8 cellular contexts compared by ENCODE assay signal in genomic region chr16:2969545-2970521, GRCh38. TPM values are rescaled to one million over a fixed set of nuclear protein-coding genes. Genes with fewer than 3 reads are reported as not detected.
A peak's percentile ranks its signal among the peaks of the same experiment; 100 is the strongest.
DNase-seq lines count a peak whose midpoint lies in the region; ATAC-seq, FAIRE-seq and TF ChIP-seq lines count a peak whose summit lies in the region.

No MANE protein-coding gene starts in this region.

- H3K27me3 Mint-ChIP-seq in activated T-helper 1 cell treated with anti-CD3 and anti-CD28 coated beads, Interleukin-12 subunit alpha, Interleukin-12 subunit beta, Interleukin-2, Interleukin-4 antibody, amounts not matched to agents 30 ng/mL and 10 ng/mL and 1 ng/mL, durations not matched to agents 14 hours and 24 hours and 36 hours (ENCODE audit: insufficient read depth), result peaks cover 13% of the 10 kb centered on the region
- peaks cover 16% of the 10 kb centered on the region for H3K27me3 Mint-ChIP-seq in nephron (ENCODE audit: low read depth)

- H3K4me3 Mint-ChIP-seq in activated T-helper 1 cell treated with anti-CD3 and anti-CD28 coated beads, Interleukin-12 subunit alpha, Interleukin-12 subunit beta, Interleukin-2, Interleukin-4 antibody, amounts not matched to agents 30 ng/mL and 10 ng/mL and 1 ng/mL, durations not matched to agents 14 hours and 24 hours and 36 hours, result peak overlapping the region; percentile 78
- peak overlapping the region; percentile 75 to 82 (median 82) for H3K4me3 Mint-ChIP-seq in nephron

- intact Hi-C loops in activated T-helper 1 cell treated with anti-CD3 and anti-CD28 coated beads, Interleukin-12 subunit alpha, Interleukin-12 subunit beta, Interleukin-2, Interleukin-4 antibody, amounts not matched to agents 30 ng/mL and 10 ng/mL and 1 ng/mL, durations not matched to agents 14 hours and 24 hours and 36 hours (cut with micrococcal nuclease), result loop anchor here (2.0 to 5.0 kb wide), 5 partner anchors 13 to 977 kb away; partner anchors contain the start of genes FLYWCH2 and HCFC1R1

- peak overlapping the region; percentile 61 for H3K4me3 ChIP-seq in AG04449 (ENCODE audit: low read depth, low read length)
- peak overlapping the region; percentile 48 to 94 (median 76) for H3K4me3 ChIP-seq in Peyer's patch
- peak overlapping the region; percentile 69 for H3K4me3 ChIP-seq in fibroblast of the aortic adventitia (ENCODE audit: low read depth, low read length)

- CTCF ChIA-PET in AG04449 (lab: Yijun Ruan, JAX), result interaction anchor here (0.9 to 1.9 kb wide), 6 partner anchors 8 to 53 kb away, joined by 3 to 12 read pairs (median 6); no protein-coding TSS in a partner anchor

- H3K4me1 ChIP-seq in Peyer's patch, result peaks cover 7 to 48% (median 29%) of the 10 kb centered on the region in 4 donors

- DNase-seq in AG04449 (ENCODE audit: low read depth, low spot score) (no peak), GM18507 (ENCODE audit: extremely low spot score, insufficient read length, low read depth) (peak; percentile 61), Peyer's patch (peak; percentile 61 to 82 (median 76)), fibroblast of the aortic adventitia (ENCODE audit: low read depth) (peak; percentile 16), superior temporal gyrus (ENCODE audit: extremely low spot score) (peak; percentile 67)
- DNase-seq in activated T-helper 1 cell treated with anti-CD3 and anti-CD28 coated beads, Interleukin-12 subunit alpha, Interleukin-12 subunit beta, Interleukin-2, Interleukin-4 antibody, amounts not matched to agents 30 ng/mL and 10 ng/mL and 1 ng/mL, durations not matched to agents 14 hours and 24 hours and 36 hours (ENCODE audit: low spot score), result peak; percentile 79

- H3K27me3 ChIP-seq in Peyer's patch, result peaks cover 8 to 30% of the 10 kb centered on the region in 2 donors

- H3K27ac ChIP-seq in Peyer's patch, result peak overlapping the region; percentile 45 to 76 (median 64)

- no peak for TF ChIP-seq POLR2A in Peyer's patch (IDR thresholded peaks at IDR 0.05)

- POLR2A ChIA-PET in AG04449 (lab: Yijun Ruan, JAX), result interaction anchor here (0.9 kb wide), 1 partner anchor 51 kb away, joined by 3 read pairs; the partner anchor contains the start of gene TNFRSF12A

- H3K4me1 Mint-ChIP-seq in activated T-helper 1 cell treated with anti-CD3 and anti-CD28 coated beads, Interleukin-12 subunit alpha, Interleukin-12 subunit beta, Interleukin-2, Interleukin-4 antibody, amounts not matched to agents 30 ng/mL and 10 ng/mL and 1 ng/mL, durations not matched to agents 14 hours and 24 hours and 36 hours (ENCODE audit: low read depth), result peaks cover 22% of the 10 kb centered on the region
- H3K4me1 Mint-ChIP-seq in nephron, result peaks cover 19% of the 10 kb centered on the region

- peak; percentile 50 for FAIRE-seq in GM18507 (lab: Jason Lieb, UNC)

- H3K9me3 ChIP-seq in Peyer's patch, result no peaks in the 10 kb centered on the region

- H3K9me3 Mint-ChIP-seq in activated T-helper 1 cell treated with anti-CD3 and anti-CD28 coated beads, Interleukin-12 subunit alpha, Interleukin-12 subunit beta, Interleukin-2, Interleukin-4 antibody, amounts not matched to agents 30 ng/mL and 10 ng/mL and 1 ng/mL, durations not matched to agents 14 hours and 24 hours and 36 hours, result no peaks in the 10 kb centered on the region
- H3K9me3 Mint-ChIP-seq in nephron, result no peaks in the 10 kb centered on the region

- no peak overlapping the region for H3K27ac Mint-ChIP-seq in activated T-helper 1 cell treated with anti-CD3 and anti-CD28 coated beads, Interleukin-12 subunit alpha, Interleukin-12 subunit beta, Interleukin-2, Interleukin-4 antibody, amounts not matched to agents 30 ng/mL and 10 ng/mL and 1 ng/mL, durations not matched to agents 14 hours and 24 hours and 36 hours
- H3K27ac Mint-ChIP-seq in nephron, result no peak overlapping the region

- no peaks in the 10 kb centered on the region for H3K36me3 ChIP-seq in Peyer's patch

- ATAC-seq in HG03469 (IDR thresholded peaks at IDR 0.05; ENCODE audit: unreplicated experiment), result peak; percentile 26

- TF ChIP-seq CTCF in AG04449 (IDR thresholded peaks at IDR 0.05; ENCODE audit: insufficient read depth, low read length, missing control alignments) (peak; percentile 68), Peyer's patch (IDR thresholded peaks at IDR 0.05) (peak; percentile 29 to 48 (median 35)), fibroblast of the aortic adventitia (IDR thresholded peaks at IDR 0.05; ENCODE audit: insufficient read depth, low read length) (peak; percentile 37), nephron (IDR thresholded peaks at IDR 0.05; ENCODE audit: unreplicated experiment in 3 of 3) (peak; percentile 17 to 25 (median 17))

- H3K36me3 Mint-ChIP-seq in activated T-helper 1 cell treated with anti-CD3 and anti-CD28 coated beads, Interleukin-12 subunit alpha, Interleukin-12 subunit beta, Interleukin-2, Interleukin-4 antibody, amounts not matched to agents 30 ng/mL and 10 ng/mL and 1 ng/mL, durations not matched to agents 14 hours and 24 hours and 36 hours (ENCODE audit: low read depth), result peaks cover 11% of the 10 kb centered on the region
- H3K36me3 Mint-ChIP-seq in nephron (ENCODE audit: low read depth), result no peaks in the 10 kb centered on the region

RNA-seq across cellular contexts. Expression of gene PAQR4, which starts 0.7 kb away (rescaled TPM):
- total RNA-seq in Peyer's patch, result 10 to 100 TPM in 1 of 4 donors, 1 to 10 TPM in 3; 6.3 to 13.2 (median 9.2) TPM
- total RNA-seq in activated T-helper 1 cell treated with anti-CD3 and anti-CD28 coated beads, Interleukin-12 subunit alpha, Interleukin-12 subunit beta, Interleukin-2, Interleukin-4 antibody, amounts not matched to agents 30 ng/mL and 10 ng/mL and 1 ng/mL, durations not matched to agents 14 hours and 24 hours and 36 hours, result 40.1 and 44.0 TPM in 2 replicates
- 0.16 and 13.8 TPM in 2 replicates for total RNA-seq in fibroblast of the aortic adventitia (ENCODE audit: low replicate concordance)

RNA-seq across cellular contexts. Expression of gene KREMEN2, which starts 5.8 kb away (rescaled TPM):
- total RNA-seq in Peyer's patch, result 1 to 10 TPM in 1 of 4 donors, under 1 TPM in 1, not detected in 2; 0.40 to 1.6 TPM
- total RNA-seq in activated T-helper 1 cell treated with anti-CD3 and anti-CD28 coated beads, Interleukin-12 subunit alpha, Interleukin-12 subunit beta, Interleukin-2, Interleukin-4 antibody, amounts not matched to agents 30 ng/mL and 10 ng/mL and 1 ng/mL, durations not matched to agents 14 hours and 24 hours and 36 hours, result 0.10 and 0.18 TPM in 2 replicates
- not detected in 2 replicates for total RNA-seq in fibroblast of the aortic adventitia (ENCODE audit: low replicate concordance)

RNA-seq across cellular contexts. Expression of gene PKMYT1, which starts 10.4 kb away (rescaled TPM):
- 10 to 100 TPM in 1 of 4 donors, 1 to 10 TPM in 3; 4.3 to 23.9 (median 6.0) TPM for total RNA-seq in Peyer's patch
- total RNA-seq in activated T-helper 1 cell treated with anti-CD3 and anti-CD28 coated beads, Interleukin-12 subunit alpha, Interleukin-12 subunit beta, Interleukin-2, Interleukin-4 antibody, amounts not matched to agents 30 ng/mL and 10 ng/mL and 1 ng/mL, durations not matched to agents 14 hours and 24 hours and 36 hours, result 151 and 152 TPM in 2 replicates
- 1.5 and 24.5 TPM in 2 replicates for total RNA-seq in fibroblast of the aortic adventitia (ENCODE audit: low replicate concordance)

RNA-seq across cellular contexts. Expression of gene CLDN9, which starts 42.9 kb away (rescaled TPM):
- total RNA-seq in Peyer's patch, result 1 to 10 TPM in 3 of 4 donors, under 1 TPM in 1; 0.76 to 2.5 (median 1.2) TPM
- not detected in 2 replicates for total RNA-seq in activated T-helper 1 cell treated with anti-CD3 and anti-CD28 coated beads, Interleukin-12 subunit alpha, Interleukin-12 subunit beta, Interleukin-2, Interleukin-4 antibody, amounts not matched to agents 30 ng/mL and 10 ng/mL and 1 ng/mL, durations not matched to agents 14 hours and 24 hours and 36 hours
- not detected in 2 replicates for total RNA-seq in fibroblast of the aortic adventitia (ENCODE audit: low replicate concordance)

RNA-seq across cellular contexts. Expression of gene CLDN6, which starts 48.1 kb away (rescaled TPM):
- not detected for total RNA-seq in Peyer's patch
- total RNA-seq in activated T-helper 1 cell treated with anti-CD3 and anti-CD28 coated beads, Interleukin-12 subunit alpha, Interleukin-12 subunit beta, Interleukin-2, Interleukin-4 antibody, amounts not matched to agents 30 ng/mL and 10 ng/mL and 1 ng/mL, durations not matched to agents 14 hours and 24 hours and 36 hours, result not detected in 2 replicates
- 1.1 TPM in 1 of 2 replicates, not detected in the other for total RNA-seq in fibroblast of the aortic adventitia (ENCODE audit: low replicate concordance)

Comparison
In these comparisons a context has a peak if more than half of its experiments do, and no peak if none do; other contexts are left out.
1. CTCF ChIP-seq: peak in every context shown above with its lines; median percentile 68 in AG04449; 37 in fibroblast of the aortic adventitia; 35 in Peyer's patch; 17 in nephron.